ENCODE assay signal across 28 cellular contexts in the genomic region with DNA sequence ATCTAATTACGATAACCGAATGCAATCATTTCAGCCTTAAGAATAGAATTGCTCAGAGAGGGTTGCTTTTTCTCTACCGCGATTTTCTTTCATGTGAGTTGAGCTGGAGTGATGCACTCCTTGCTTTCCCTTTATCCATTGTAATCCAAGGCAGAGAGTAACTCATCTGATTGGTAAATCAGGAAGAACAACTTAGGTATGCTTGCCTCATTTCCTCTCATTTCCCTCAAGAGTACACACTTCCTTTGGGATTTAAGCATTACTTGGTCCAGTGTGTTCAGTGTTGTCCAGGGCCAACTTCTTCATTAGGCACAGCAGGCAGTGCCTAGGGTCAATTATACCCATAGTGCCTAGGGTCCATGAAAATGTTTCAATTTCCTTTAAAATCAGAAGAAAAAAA. TPM values are rescaled to one million over a fixed set of nuclear protein-coding genes. Genes with fewer than 3 reads are reported as not detected.
DNase-seq lines count a peak whose midpoint lies in the region; ATAC-seq and TF ChIP-seq lines count a peak whose summit lies in the region.
"Had no signal": no experiment of that assay in that cellular context is flagged by ENCODE, and none has a peak within 500 bp of the region (broad histone marks: within the 10 kb centered on the region; RNA-seq: fewer than 3 reads in every experiment).

No MANE protein-coding gene starts in this region.

- BruUV-seq in A673 (replicated peaks; lab: Mats Ljungman, UMichigan), result no TSS peak
- no TSS peak for BruUV-seq in PC-3 (replicated peaks; lab: Mats Ljungman, UMichigan)

- H3K4me3 ChIP-seq in A673 (ENCODE audit: low read depth, low read length, poor library complexity, severe bottlenecking) (no peak overlapping the region), PC-3 (ENCODE audit: low read length) (no peak overlapping the region), fibroblast of pulmonary artery (replicated peaks; ENCODE audit: low read depth, low read length) (no peak overlapping the region)
- H3K4me3 ChIP-seq: BLaER1 treated with 17β-estradiol and CSF1 and Interleukin-3, amounts not matched to agents 10 nM and 100 nM; GM23248; HAP-1 had no signal

- H3K9ac ChIP-seq in PC-3 (ENCODE audit: low read length), result no peak overlapping the region
- H3K9ac ChIP-seq: BLaER1 treated with 17β-estradiol and CSF1 and Interleukin-3, amounts not matched to agents 10 nM and 100 nM; GM23248; KMS-11 had no signal

- H3K4me3 Mint-ChIP-seq in endothelial cell (ENCODE audit: unreplicated experiment), result no peak overlapping the region
- no peak overlapping the region for H3K4me3 Mint-ChIP-seq in CD4-positive, alpha-beta T cell
- H3K4me3 Mint-ChIP-seq: CD8-positive, alpha-beta T cell; HFFc6 had no signal

- peak overlapping the region; percentile 30 for H3K27ac Mint-ChIP-seq in endothelial cell (ENCODE audit: unreplicated experiment)
- no peak overlapping the region for H3K27ac Mint-ChIP-seq in CD4-positive, alpha-beta T cell
- H3K27ac Mint-ChIP-seq: CD8-positive, alpha-beta T cell; HFFc6 had no signal

- H3F3A ChIP-seq in PC-3 (ENCODE audit: low read length, unreplicated experiment), result no peaks in the 10 kb centered on the region

- H3K9me3 ChIP-seq in A673 (ENCODE audit: low read depth, low read length, poor library complexity, severe bottlenecking) (no peaks in the 10 kb centered on the region), PC-3 (ENCODE audit: low read length) (no peaks in the 10 kb centered on the region)
- no peaks in the 10 kb centered on the region for H3K9me3 ChIP-seq in CD4-positive, alpha-beta T cell (ENCODE audit: control insufficient read depth, low read length)
- H3K9me3 ChIP-seq: Caco-2, HAP-1 had no signal

- no peaks in the 10 kb centered on the region for H3K79me2 ChIP-seq in PC-3 (ENCODE audit: low read length)

- intact Hi-C loops in A673 (cut with micrococcal nuclease; ENCODE audit: unreplicated experiment) (no loop called here), PC-3 (cut with micrococcal nuclease) (no loop called here)
- intact Hi-C loops in CD4-positive, alpha-beta T cell (cut with DNase I, micrococcal nuclease), result no loop called here

- H3K36me3 ChIP-seq in A673 (ENCODE audit: insufficient read depth, low read length, poor library complexity, severe bottlenecking) (no peaks in the 10 kb centered on the region), PC-3 (ENCODE audit: low read depth, low read length) (no peaks in the 10 kb centered on the region)
- H3K36me3 ChIP-seq: BLaER1 treated with 17β-estradiol and CSF1 and Interleukin-3, amounts not matched to agents 10 nM and 100 nM; HAP-1 had no signal

- H2AFZ ChIP-seq in PC-3 (ENCODE audit: low read length), result no peak overlapping the region
- H2AFZ ChIP-seq: GM23248 had no signal

- H4K20me1 ChIP-seq in PC-3 (ENCODE audit: low read length), result no peaks in the 10 kb centered on the region
- H4K20me1 ChIP-seq: BLaER1 treated with 17β-estradiol and CSF1 and Interleukin-3, amounts not matched to agents 10 nM and 100 nM had no signal

- H3K36me3 Mint-ChIP-seq in endothelial cell (ENCODE audit: low read depth, unreplicated experiment), result no peaks in the 10 kb centered on the region
- H3K36me3 Mint-ChIP-seq in CD4-positive, alpha-beta T cell (ENCODE audit: low read depth), result no peaks in the 10 kb centered on the region
- H3K36me3 Mint-ChIP-seq: CD8-positive, alpha-beta T cell had no signal

- POLR2A ChIA-PET in A673 (lab: Charles Lee; ENCODE audit: low non-redundant PET) (interaction anchor here (0.6 kb wide), 1 partner anchor 438 kb away, joined by 3 read pairs; no protein-coding TSS in a partner anchor), PC-3 (lab: Charles Lee; ENCODE audit: unreplicated experiment) (no interaction called here)
- POLR2A ChIA-PET in CD4-positive, alpha-beta T cell (lab: Charles Lee), result no interaction called here

- DNase-seq in A673 (ENCODE audit: low spot score) (peak; percentile 42), PC-3 (peak; percentile 6), endothelial cell (ENCODE audit: low spot score) (no peak), fibroblast of pulmonary artery (ENCODE audit: low read depth) (peak; percentile 35), KBM-7 (no peak), A172 (ENCODE audit: low spot score) (no peak)
- no peak for DNase-seq in CD4-positive, alpha-beta T cell
- DNase-seq: 8988T, AML-193, Caco-2, DMS79, GM23248, HFFc6, IMR-90, MM.1S, NCI-H1048, NCI-H1417, NCI-H1694, NCI-H2029 treated with DMSO at 0.1 percent for 48 hours, NCI-H2227 treated with DMSO at 0.1 percent for 48 hours, NCI-H526 treated with DMSO at 0.1 percent for 48 hours, SHP77 had no signal

- no peaks in the 10 kb centered on the region for H3K9me2 ChIP-seq in PC-3 (replicated peaks; ENCODE audit: low read length)

- H3K4me2 ChIP-seq in PC-3 (ENCODE audit: low read length), result no peak overlapping the region
- H3K4me2 ChIP-seq: KMS-11 had no signal

- H3K27me3 Mint-ChIP-seq in endothelial cell (ENCODE audit: unreplicated experiment), result no peaks in the 10 kb centered on the region
- no peaks in the 10 kb centered on the region for H3K27me3 Mint-ChIP-seq in CD4-positive, alpha-beta T cell

- H3K4me1 ChIP-seq in A673 (ENCODE audit: insufficient read depth, low read length, poor library complexity, severe bottlenecking) (no peaks in the 10 kb centered on the region), PC-3 (ENCODE audit: insufficient read depth, low read length) (no peaks in the 10 kb centered on the region)
- H3K4me1 ChIP-seq: HAP-1 had no signal

- ATAC-seq in PC-3, result no peak
- ATAC-seq in HG03280 (IDR thresholded peaks at IDR 0.05; ENCODE audit: unreplicated experiment), result no peak
- ATAC-seq in CD4-positive, alpha-beta T cell (ENCODE audit: poor library complexity), result no peak
- ATAC-seq: CD8-positive, alpha-beta T cell had no signal

- H3K27ac ChIP-seq in A673 (ENCODE audit: low read depth, low read length, poor library complexity, severe bottlenecking) (no peak overlapping the region), PC-3 (ENCODE audit: low read length) (no peak overlapping the region)
- no peak overlapping the region for H3K27ac ChIP-seq in CD4-positive, alpha-beta T cell (ENCODE audit: low read depth, low read length)
- H3K27ac ChIP-seq: BLaER1 treated with 17β-estradiol and CSF1 and Interleukin-3, amounts not matched to agents 10 nM and 100 nM; GM23248; KMS-11; RWPE1 had no signal

- CTCF ChIA-PET in A673 (lab: Charles Lee) (no interaction called here), PC-3 (lab: Charles Lee) (interaction anchor here (0.6 kb wide), 1 partner anchor 821 kb away, joined by 6 read pairs; no protein-coding TSS in a partner anchor)
- CTCF ChIA-PET in CD4-positive, alpha-beta T cell (lab: Charles Lee), result no interaction called here

- TF ChIP-seq CTCF in A673 (conservative IDR thresholded peaks at IDR 0.05; ENCODE audit: low read depth, low read length) (no peak), PC-3 (conservative IDR thresholded peaks at IDR 0.05; ENCODE audit: low read depth, low read length) (no peak), endothelial cell (IDR thresholded peaks at IDR 0.05; ENCODE audit: unreplicated experiment) (no peak), fibroblast of pulmonary artery (IDR thresholded peaks at IDR 0.05; ENCODE audit: low read length, missing control alignments) (no peak)
- no peak for TF ChIP-seq CTCF in CD4-positive, alpha-beta T cell (IDR thresholded peaks at IDR 0.05)

- H3K9me3 Mint-ChIP-seq in endothelial cell (ENCODE audit: unreplicated experiment), result no peaks in the 10 kb centered on the region
- H3K9me3 Mint-ChIP-seq in CD4-positive, alpha-beta T cell, result no peaks in the 10 kb centered on the region
- H3K9me3 Mint-ChIP-seq: CD8-positive, alpha-beta T cell; HFFc6 had no signal

- in situ Hi-C loops in KBM-7 (cut with MboI; ENCODE audit: low pct_unique_long_range_greater_than_20kb, low sequenced_read_pairs), result no loop called here

- peaks cover 4% of the 10 kb centered on the region for H3K4me1 Mint-ChIP-seq in endothelial cell (ENCODE audit: unreplicated experiment)
- H3K4me1 Mint-ChIP-seq in CD4-positive, alpha-beta T cell (ENCODE audit: low read depth), result no peaks in the 10 kb centered on the region

- H3K27me3 ChIP-seq in A673 (replicated peaks; ENCODE audit: insufficient read depth, low read depth, low read length, poor library complexity) (no peaks in the 10 kb centered on the region), PC-3 (ENCODE audit: low read length) (no peaks in the 10 kb centered on the region)
- H3K27me3 ChIP-seq in CD4-positive, alpha-beta T cell (ENCODE audit: control insufficient read depth, insufficient read depth, low read length), result no peaks in the 10 kb centered on the region
- H3K27me3 ChIP-seq: BLaER1 treated with 17β-estradiol and CSF1 and Interleukin-3, amounts not matched to agents 10 nM and 100 nM had no signal

RNA-seq across cellular contexts. Expression of a gene that starts 15.7 kb away (rescaled TPM):
- 21.3 and 24.8 TPM in 2 replicates for total RNA-seq in A673 (2021)
- total RNA-seq in PC-3 (2014; rRNA removed), result 3.4 and 3.9 TPM in 2 replicates
- 24.9 TPM for total RNA-seq in endothelial cell (ENCODE audit: unreplicated experiment)
- 2.7 and 3.0 TPM in 2 replicates for total RNA-seq in A172 (2014; rRNA removed; shearing (Covaris generic))
- 10 to 100 TPM; 21.7 to 25.2 TPM for total RNA-seq in CD4-positive, alpha-beta T cell

Comparison
In these comparisons a context has a peak if more than half of its experiments do, and no peak if none do; other contexts are left out.
1. DNase-seq: peak in A673 (single experiment), PC-3 (single experiment) and fibroblast of pulmonary artery (single experiment); none in endothelial cell (single experiment), KBM-7 (single experiment), A172 (single experiment) and CD4-positive, alpha-beta T cell (0 of 10).